Comparison of ENCODE assay signal across 17 cellular contexts in the genomic region with DNA sequence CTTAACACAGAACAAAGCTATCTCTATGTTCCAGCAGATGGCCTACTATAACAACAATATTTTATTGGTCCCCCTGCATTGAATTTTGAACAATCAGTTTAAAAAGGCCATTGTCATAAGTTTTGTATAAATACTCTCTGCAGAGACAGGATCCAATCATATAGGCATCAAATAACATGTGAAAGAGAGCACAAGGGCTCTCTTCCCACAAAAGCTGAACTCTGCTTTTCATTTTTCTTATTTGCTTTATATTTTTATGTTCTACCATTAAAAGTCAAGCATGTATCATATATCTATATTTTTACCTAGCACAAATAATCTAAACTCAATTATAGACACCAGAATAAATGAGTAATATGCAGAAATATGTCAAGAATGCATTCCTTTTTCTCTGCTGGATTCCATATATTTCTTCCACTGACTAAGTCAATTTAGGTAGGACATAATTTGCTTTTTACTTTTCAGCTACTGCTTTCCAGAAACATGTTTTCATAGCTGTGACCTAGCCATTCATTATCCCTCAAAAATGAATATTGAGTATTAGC.
DNase-seq lines count a peak whose midpoint lies in the region; ATAC-seq and TF ChIP-seq lines count a peak whose summit lies in the region.
"Had no signal": no experiment of that assay in that cellular context is flagged by ENCODE, and none has a peak within 500 bp of the region (broad histone marks: within the 10 kb centered on the region; RNA-seq: fewer than 3 reads in every experiment).

No MANE protein-coding gene starts in this region.

- POLR2A ChIA-PET in RWPE1 (lab: Yijun Ruan, JAX; ENCODE audit: low non-redundant PET), result no interaction called here

- CTCF ChIA-PET in RWPE1 (lab: Yijun Ruan, JAX), result interaction anchor here (0.5 kb wide), 2 partner anchors 45 to 364 kb away, joined by 3 to 8 read pairs; no protein-coding TSS in a partner anchor

- peak; percentile 36 for DNase-seq in DMS153 treated with DMSO at 0.1 percent for 48 hours (lab: John Stamatoyannopoulos, UW; ENCODE audit: unreplicated experiment)
- DNase-seq in LHCN-M2 (ENCODE audit: low read depth), result peak; percentile 10
- DNase-seq in RWPE1 (ENCODE audit: low spot score), result peak; percentile 30
- peak; percentile 1 for DNase-seq in kidney tubule cell (ENCODE audit: low spot score)
- DNase-seq in activated naive CD4-positive, alpha-beta T cell (lab: John Stamatoyannopoulos, UW), result no peak
- no peak for DNase-seq in Peyer's patch
- DNase-seq: DMS 273 treated with DMSO at 0.1 percent for 48 hours; HFFc6; RPMI8226; stimulated activated CD8-positive, alpha-beta memory T cell treated with anti-CD3 and anti-CD28 coated beads, Interleukin-4, amount 100 ng/mL, for 48 hours; T-cell had no signal

- H3K4me1 ChIP-seq in Peyer's patch, result no peaks in the 10 kb centered on the region
- H3K4me1 ChIP-seq: ascending aorta, BLaER1, prostate gland, suprapubic skin had no signal

- H3K27me3 ChIP-seq in Peyer's patch, result no peaks in the 10 kb centered on the region
- H3K27me3 ChIP-seq: ascending aorta, BLaER1, suprapubic skin had no signal

- ATAC-seq in HG02678 (IDR thresholded peaks at IDR 0.05; ENCODE audit: unreplicated experiment), result no peak
- ATAC-seq: T-cell had no signal

- no peak for TF ChIP-seq POLR2A in Peyer's patch (IDR thresholded peaks at IDR 0.05)

- no peak for TF ChIP-seq CTCF in RWPE1 (conservative IDR thresholded peaks at IDR 0.05; ENCODE audit: low read depth)
- TF ChIP-seq CTCF in Peyer's patch (IDR thresholded peaks at IDR 0.05), result no peak

- H3K36me3 ChIP-seq in Peyer's patch, result no peaks in the 10 kb centered on the region
- H3K36me3 ChIP-seq: ascending aorta, BLaER1, prostate gland, suprapubic skin had no signal

- peaks cover 0 to 3% (median 0%) of the 10 kb centered on the region in 4 donors for H3K9me3 ChIP-seq in Peyer's patch
- H3K9me3 ChIP-seq: ascending aorta, BLaER1, prostate gland, suprapubic skin had no signal

- no peak overlapping the region for H3K4me3 ChIP-seq in Peyer's patch
- H3K4me3 ChIP-seq: ascending aorta, BLaER1, coronary artery, prostate gland, suprapubic skin had no signal

- no peak overlapping the region for H3K27ac ChIP-seq in RWPE1
- H3K27ac ChIP-seq in Peyer's patch, result no peak overlapping the region
- H3K27ac ChIP-seq: ascending aorta, BLaER1, coronary artery, prostate gland, suprapubic skin had no signal

Comparison
In these comparisons a context has a peak if more than half of its experiments do, and no peak if none do; other contexts are left out.
1. DNase-seq: peak in DMS153 treated with DMSO at 0.1 percent for 48 hours (single experiment), LHCN-M2 (single experiment), RWPE1 (single experiment) and kidney tubule cell (single experiment); none in activated naive CD4-positive, alpha-beta T cell (0 of 4) and Peyer's patch (0 of 3).